Comparison of ENCODE assay signal across 9 cellular contexts in genomic region chr6:111260570-111261298, GRCh38.
DNase-seq lines count a peak whose midpoint lies in the region; TF ChIP-seq lines count a peak whose summit lies in the region.
"Had no signal": no experiment of that assay in that cellular context is flagged by ENCODE, and none has a peak within 500 bp of the region (broad histone marks: within the 10 kb centered on the region; RNA-seq: fewer than 3 reads in every experiment).

No MANE protein-coding gene starts in this region.

- peak overlapping the region; percentile 90 for H3K4me3 Mint-ChIP-seq in neural crest cell

- peaks cover 22% of the 10 kb centered on the region for H3K4me1 Mint-ChIP-seq in neural crest cell

- no peaks in the 10 kb centered on the region for H3K9me3 Mint-ChIP-seq in neural crest cell

- TF ChIP-seq CTCF in cardiac fibroblast (IDR thresholded peaks at IDR 0.05; ENCODE audit: low read depth, low read length) (no peak), neural crest cell (conservative IDR thresholded peaks at IDR 0.05) (no peak)

- H3K27ac Mint-ChIP-seq in neural crest cell (ENCODE audit: unreplicated experiment) = no peak overlapping the region

- peak overlapping the region; percentile 26 to 30 for H3K4me3 ChIP-seq in cardiac fibroblast (replicated peaks in 1 of 2; ENCODE audit: low read depth in 2 of 2, low read length in 2 of 2)

- peaks cover 20% of the 10 kb centered on the region for H3K27me3 Mint-ChIP-seq in neural crest cell (ENCODE audit: low read depth)

- peak; percentile 28 for DNase-seq in EL
- peak; percentile 17 for DNase-seq in NAMALWA (ENCODE audit: low spot score)
- no peak for DNase-seq in cardiac fibroblast (ENCODE audit: low read depth in 2 of 2)
- no peak for DNase-seq in neural crest cell (ENCODE audit: low read depth, low spot score)
- no peak for DNase-seq in NCI-H2029 (lab: John Stamatoyannopoulos, UW)
- no peak for DNase-seq in NCI-H526 (lab: John Stamatoyannopoulos, UW)
- DNase-seq in SIG-M5 (lab: John Stamatoyannopoulos, UW) = no peak
- DNase-seq: dorsolateral prefrontal cortex, tibial artery had no signal

- H3K36me3 Mint-ChIP-seq in neural crest cell (ENCODE audit: low read depth) = no peaks in the 10 kb centered on the region

Comparison
In these comparisons a context has a peak if more than half of its experiments do, and no peak if none do; other contexts are left out.
1. DNase-seq: peak in EL (single experiment) and NAMALWA (single experiment); none in cardiac fibroblast (0 of 2), neural crest cell (single experiment), NCI-H2029 (single experiment), NCI-H526 (0 of 2) and SIG-M5 (single experiment).